In the genomic region with DNA sequence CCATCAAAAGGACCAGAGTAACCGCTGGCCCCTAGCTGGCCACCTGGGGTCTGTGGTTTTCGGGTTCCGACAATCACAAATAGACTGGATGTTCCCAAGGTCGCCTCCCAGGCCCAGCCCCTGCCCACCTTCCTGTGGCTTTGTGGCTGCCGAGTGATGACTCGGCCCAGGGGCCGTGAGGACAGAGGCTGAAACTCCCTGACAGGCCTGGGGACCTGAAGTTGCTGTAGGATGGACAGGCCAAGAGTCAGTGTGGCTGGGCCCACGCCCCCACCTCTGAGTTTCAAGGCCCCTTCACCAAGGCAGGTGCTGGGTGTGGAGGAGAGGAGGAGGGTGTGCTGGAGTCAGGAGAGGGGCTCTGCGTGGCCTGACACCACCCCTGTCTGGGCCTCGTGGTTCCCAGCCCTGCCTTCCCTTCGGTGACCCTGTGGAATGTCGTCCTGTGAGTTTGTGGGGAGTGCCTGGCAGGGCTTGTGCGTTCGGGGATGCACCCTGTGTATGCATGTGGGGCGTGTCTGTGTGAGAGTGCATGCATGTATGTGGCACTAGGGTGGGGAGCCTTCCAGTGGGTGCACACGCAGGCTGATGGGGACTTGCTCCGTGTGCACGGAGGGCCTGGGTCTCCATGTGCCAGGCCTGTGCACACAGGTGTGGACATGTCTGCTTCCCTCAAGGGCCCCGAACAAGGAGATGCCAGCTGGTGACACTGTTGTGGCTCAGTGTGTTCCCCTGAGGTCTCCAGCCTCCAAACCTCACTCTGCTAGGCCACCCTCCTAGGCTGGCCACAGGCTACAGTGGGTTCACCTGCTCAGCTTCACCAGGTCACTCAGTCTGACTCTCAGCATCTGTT, we compare ENCODE assay signal across 1 cellular context.
TF ChIP-seq lines count a peak whose summit lies in the region.

No MANE protein-coding gene starts in this region.

TF ChIP-seq in H1, 55 proteins besides CTCF, POLR2A, EP300 and RAD21:
- no peak for TF ChIP-seq TAF7 (optimal IDR thresholded peaks at IDR 0.05; ENCODE audit: borderline replicate concordance, low read depth, low read length)
- TF ChIP-seq POU5F1 (IDR thresholded peaks at IDR 0.05; ENCODE audit: low read depth, low read length) = no peak
- no peak for TF ChIP-seq RFX5 (IDR thresholded peaks at IDR 0.05; ENCODE audit: borderline replicate concordance, low read depth, low read length)
- no peak for TF ChIP-seq SIX5 (IDR thresholded peaks at IDR 0.05; ENCODE audit: low read depth, low read length)
- TF ChIP-seq RBBP5 (IDR thresholded peaks at IDR 0.05; ENCODE audit: borderline replicate concordance, low read depth, low read length) = no peak
- no peak for TF ChIP-seq TEAD4 (IDR thresholded peaks at IDR 0.05; ENCODE audit: low read depth, low read length)
- no peak for TF ChIP-seq BACH1 (IDR thresholded peaks at IDR 0.05; ENCODE audit: low read length)
- no peak for TF ChIP-seq FOSL1 (IDR thresholded peaks at IDR 0.05; ENCODE audit: insufficient read depth, low read depth, low read length)
- TF ChIP-seq TBP (IDR thresholded peaks at IDR 0.05; ENCODE audit: low read depth, low read length) = no peak
- no peak for TF ChIP-seq SP4 (IDR thresholded peaks at IDR 0.05; ENCODE audit: low read length)
- no peak for TF ChIP-seq MAFK (IDR thresholded peaks at IDR 0.05; ENCODE audit: low read depth, low read length)
- no peak for TF ChIP-seq CTBP2 (IDR thresholded peaks at IDR 0.05; ENCODE audit: borderline replicate concordance, insufficient read depth, insufficient read length, low read length)
- TF ChIP-seq SIN3A (conservative IDR thresholded peaks at IDR 0.05 in 1 of 2, IDR thresholded peaks at IDR 0.05 in 1 of 2; ENCODE audit: low read depth in 1 of 2, low read length in 2 of 2) = no peak
- no peak for TF ChIP-seq HDAC2 (IDR thresholded peaks at IDR 0.05; ENCODE audit: borderline replicate concordance in 1 of 2, low read depth in 2 of 2, low read length in 2 of 2)
